ENCODE assay signal across 2 cellular contexts in the genomic region with DNA sequence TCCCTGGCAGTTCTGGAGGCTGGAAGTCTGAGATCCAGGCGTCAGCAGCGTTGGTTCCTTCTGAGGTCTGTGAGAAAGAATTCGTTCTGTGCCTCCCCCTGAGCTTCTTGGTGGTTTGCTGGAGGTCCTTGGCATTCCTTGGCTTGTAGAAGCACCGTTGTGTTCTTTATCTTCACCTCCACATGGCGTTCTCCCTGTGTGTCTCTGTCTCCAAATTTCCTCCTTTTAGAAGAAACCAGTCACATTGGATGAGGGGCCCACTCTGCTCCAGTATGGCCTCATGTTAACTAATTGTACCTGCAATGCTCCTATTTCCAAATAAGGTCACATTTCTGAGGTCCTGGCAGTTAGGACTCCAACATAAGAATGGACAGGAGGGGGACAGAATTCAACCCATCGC.
TF ChIP-seq lines count a peak whose summit lies in the region.

No MANE protein-coding gene starts in this region.

TF ChIP-seq in SK-N-SH, 30 proteins besides CTCF, POLR2A, EP300 and RAD21 (continued from another document):
- TF ChIP-seq, protein P1, sequence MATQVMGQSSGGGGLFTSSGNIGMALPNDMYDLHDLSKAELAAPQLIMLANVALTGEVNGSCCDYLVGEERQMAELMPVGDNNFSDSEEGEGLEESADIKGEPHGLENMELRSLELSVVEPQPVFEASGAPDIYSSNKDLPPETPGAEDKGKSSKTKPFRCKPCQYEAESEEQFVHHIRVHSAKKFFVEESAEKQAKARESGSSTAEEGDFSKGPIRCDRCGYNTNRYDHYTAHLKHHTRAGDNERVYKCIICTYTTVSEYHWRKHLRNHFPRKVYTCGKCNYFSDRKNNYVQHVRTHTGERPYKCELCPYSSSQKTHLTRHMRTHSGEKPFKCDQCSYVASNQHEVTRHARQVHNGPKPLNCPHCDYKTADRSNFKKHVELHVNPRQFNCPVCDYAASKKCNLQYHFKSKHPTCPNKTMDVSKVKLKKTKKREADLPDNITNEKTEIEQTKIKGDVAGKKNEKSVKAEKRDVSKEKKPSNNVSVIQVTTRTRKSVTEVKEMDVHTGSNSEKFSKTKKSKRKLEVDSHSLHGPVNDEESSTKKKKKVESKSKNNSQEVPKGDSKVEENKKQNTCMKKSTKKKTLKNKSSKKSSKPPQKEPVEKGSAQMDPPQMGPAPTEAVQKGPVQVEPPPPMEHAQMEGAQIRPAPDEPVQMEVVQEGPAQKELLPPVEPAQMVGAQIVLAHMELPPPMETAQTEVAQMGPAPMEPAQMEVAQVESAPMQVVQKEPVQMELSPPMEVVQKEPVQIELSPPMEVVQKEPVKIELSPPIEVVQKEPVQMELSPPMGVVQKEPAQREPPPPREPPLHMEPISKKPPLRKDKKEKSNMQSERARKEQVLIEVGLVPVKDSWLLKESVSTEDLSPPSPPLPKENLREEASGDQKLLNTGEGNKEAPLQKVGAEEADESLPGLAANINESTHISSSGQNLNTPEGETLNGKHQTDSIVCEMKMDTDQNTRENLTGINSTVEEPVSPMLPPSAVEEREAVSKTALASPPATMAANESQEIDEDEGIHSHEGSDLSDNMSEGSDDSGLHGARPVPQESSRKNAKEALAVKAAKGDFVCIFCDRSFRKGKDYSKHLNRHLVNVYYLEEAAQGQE (IDR thresholded peaks at IDR 0.05; ENCODE audit: low read depth, low read length) = no peak
- no peak for TF ChIP-seq SMC3 (IDR thresholded peaks at IDR 0.05; ENCODE audit: low read depth, low read length)

TF ChIP-seq in SK-N-SH treated with all-trans-retinoic acid at 6 μM for 48 hours, 23 proteins besides CTCF, POLR2A, EP300 and RAD21 (continued from another document):
- TF ChIP-seq, protein P2, sequence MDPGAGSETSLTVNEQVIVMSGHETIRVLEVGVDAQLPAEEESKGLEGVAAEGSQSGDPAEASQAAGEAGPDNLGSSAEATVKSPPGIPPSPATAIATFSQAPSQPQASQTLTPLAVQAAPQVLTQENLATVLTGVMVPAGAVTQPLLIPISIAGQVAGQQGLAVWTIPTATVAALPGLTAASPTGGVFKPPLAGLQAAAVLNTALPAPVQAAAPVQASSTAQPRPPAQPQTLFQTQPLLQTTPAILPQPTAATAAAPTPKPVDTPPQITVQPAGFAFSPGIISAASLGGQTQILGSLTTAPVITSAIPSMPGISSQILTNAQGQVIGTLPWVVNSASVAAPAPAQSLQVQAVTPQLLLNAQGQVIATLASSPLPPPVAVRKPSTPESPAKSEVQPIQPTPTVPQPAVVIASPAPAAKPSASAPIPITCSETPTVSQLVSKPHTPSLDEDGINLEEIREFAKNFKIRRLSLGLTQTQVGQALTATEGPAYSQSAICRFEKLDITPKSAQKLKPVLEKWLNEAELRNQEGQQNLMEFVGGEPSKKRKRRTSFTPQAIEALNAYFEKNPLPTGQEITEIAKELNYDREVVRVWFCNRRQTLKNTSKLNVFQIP (CRISPR knock-in tag; IDR thresholded peaks at IDR 0.05; ENCODE audit: borderline replicate concordance, low read depth) = no peak
- TF ChIP-seq, protein P3, sequence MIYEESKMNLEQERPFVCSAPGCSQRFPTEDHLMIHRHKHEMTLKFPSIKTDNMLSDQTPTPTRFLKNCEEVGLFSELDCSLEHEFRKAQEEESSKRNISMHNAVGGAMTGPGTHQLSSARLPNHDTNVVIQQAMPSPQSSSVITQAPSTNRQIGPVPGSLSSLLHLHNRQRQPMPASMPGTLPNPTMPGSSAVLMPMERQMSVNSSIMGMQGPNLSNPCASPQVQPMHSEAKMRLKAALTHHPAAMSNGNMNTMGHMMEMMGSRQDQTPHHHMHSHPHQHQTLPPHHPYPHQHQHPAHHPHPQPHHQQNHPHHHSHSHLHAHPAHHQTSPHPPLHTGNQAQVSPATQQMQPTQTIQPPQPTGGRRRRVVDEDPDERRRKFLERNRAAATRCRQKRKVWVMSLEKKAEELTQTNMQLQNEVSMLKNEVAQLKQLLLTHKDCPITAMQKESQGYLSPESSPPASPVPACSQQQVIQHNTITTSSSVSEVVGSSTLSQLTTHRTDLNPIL (CRISPR knock-in tag; IDR thresholded peaks at IDR 0.05; ENCODE audit: low read depth) = no peak
- no peak for TF ChIP-seq OSR1 (CRISPR knock-in tag; IDR thresholded peaks at IDR 0.05)
TF ChIP-seq in SK-N-SH treated with all-trans-retinoic acid at 6 μM for 48 hours: peak in this region for 0.
